In genomic region chr4:155974476-155974749, GRCh38 we compare ENCODE assay signal across 13 cellular contexts. TPM values are rescaled to one million over a fixed set of nuclear protein-coding genes. Genes with fewer than 3 reads are reported as not detected.
DNase-seq lines count a peak whose midpoint lies in the region; ATAC-seq and TF ChIP-seq lines count a peak whose summit lies in the region.
"Had no signal": no experiment of that assay in that cellular context is flagged by ENCODE, and none has a peak within 500 bp of the region (broad histone marks: within the 10 kb centered on the region; RNA-seq: fewer than 3 reads in every experiment).

No MANE protein-coding gene starts in this region.

- H2AFZ ChIP-seq in PC-9: no peak overlapping the region

- H3K4me2 ChIP-seq in PC-9: no peak overlapping the region

- H3K4me3 Mint-ChIP-seq in activated T-helper 1 cell treated with anti-CD3 and anti-CD28 coated beads, Interleukin-12 subunit alpha, Interleukin-12 subunit beta, Interleukin-2, Interleukin-4 antibody, amounts not matched to agents 30 ng/mL and 10 ng/mL and 1 ng/mL, durations not matched to agents 14 hours and 24 hours and 36 hours: no peak overlapping the region

- H3K9me3 Mint-ChIP-seq in activated T-helper 1 cell treated with anti-CD3 and anti-CD28 coated beads, Interleukin-12 subunit alpha, Interleukin-12 subunit beta, Interleukin-2, Interleukin-4 antibody, amounts not matched to agents 30 ng/mL and 10 ng/mL and 1 ng/mL, durations not matched to agents 14 hours and 24 hours and 36 hours: no peaks in the 10 kb centered on the region

- no peaks in the 10 kb centered on the region for H3K9me3 ChIP-seq in PC-9 (ENCODE audit: insufficient read depth, low read depth)
- H3K9me3 ChIP-seq: transverse colon had no signal

- no peaks in the 10 kb centered on the region for H3K36me3 Mint-ChIP-seq in activated T-helper 1 cell treated with anti-CD3 and anti-CD28 coated beads, Interleukin-12 subunit alpha, Interleukin-12 subunit beta, Interleukin-2, Interleukin-4 antibody, amounts not matched to agents 30 ng/mL and 10 ng/mL and 1 ng/mL, durations not matched to agents 14 hours and 24 hours and 36 hours (ENCODE audit: low read depth)

- no peaks in the 10 kb centered on the region for H3K79me2 ChIP-seq in PC-9 (ENCODE audit: low read depth)

- CTCF ChIA-PET in PC-9 (lab: Charles Lee): no interaction called here

- peak overlapping the region; percentile 18 for H3K27ac Mint-ChIP-seq in activated T-helper 1 cell treated with anti-CD3 and anti-CD28 coated beads, Interleukin-12 subunit alpha, Interleukin-12 subunit beta, Interleukin-2, Interleukin-4 antibody, amounts not matched to agents 30 ng/mL and 10 ng/mL and 1 ng/mL, durations not matched to agents 14 hours and 24 hours and 36 hours

- H3K27me3 Mint-ChIP-seq in activated T-helper 1 cell treated with anti-CD3 and anti-CD28 coated beads, Interleukin-12 subunit alpha, Interleukin-12 subunit beta, Interleukin-2, Interleukin-4 antibody, amounts not matched to agents 30 ng/mL and 10 ng/mL and 1 ng/mL, durations not matched to agents 14 hours and 24 hours and 36 hours (ENCODE audit: insufficient read depth): no peaks in the 10 kb centered on the region

- H4K20me1 ChIP-seq in PC-9 (ENCODE audit: insufficient read depth): no peaks in the 10 kb centered on the region

- H3K4me1 Mint-ChIP-seq in activated T-helper 1 cell treated with anti-CD3 and anti-CD28 coated beads, Interleukin-12 subunit alpha, Interleukin-12 subunit beta, Interleukin-2, Interleukin-4 antibody, amounts not matched to agents 30 ng/mL and 10 ng/mL and 1 ng/mL, durations not matched to agents 14 hours and 24 hours and 36 hours (ENCODE audit: low read depth): peaks cover 13% of the 10 kb centered on the region

- H3K27ac ChIP-seq in PC-9: no peak overlapping the region
- no peak overlapping the region for H3K27ac ChIP-seq in caudate nucleus (ENCODE audit: low read depth, low read length)
- H3K27ac ChIP-seq: C4-2B, dorsolateral prefrontal cortex, transverse colon had no signal

- H3K4me1 ChIP-seq in PC-9 (replicated peaks; ENCODE audit: insufficient read depth): no peaks in the 10 kb centered on the region

- no peaks in the 10 kb centered on the region for H3F3A ChIP-seq in PC-9 (ENCODE audit: insufficient read depth, low read depth)

- ATAC-seq in GM18508 (IDR thresholded peaks at IDR 0.05; ENCODE audit: insufficient read depth, unreplicated experiment): peak; percentile 98
- ATAC-seq in GM21390 (IDR thresholded peaks at IDR 0.05; ENCODE audit: unreplicated experiment): peak; percentile 92
- peak; percentile 96 for ATAC-seq in HG03066 (IDR thresholded peaks at IDR 0.05; ENCODE audit: low read depth, unreplicated experiment)

- intact Hi-C loops in activated T-helper 1 cell treated with anti-CD3 and anti-CD28 coated beads, Interleukin-12 subunit alpha, Interleukin-12 subunit beta, Interleukin-2, Interleukin-4 antibody, amounts not matched to agents 30 ng/mL and 10 ng/mL and 1 ng/mL, durations not matched to agents 14 hours and 24 hours and 36 hours (cut with micrococcal nuclease): no loop called here
- intact Hi-C loops in PC-9 (cut with micrococcal nuclease; ENCODE audit: unreplicated experiment): no loop called here

- no peak for TF ChIP-seq CTCF in PC-9 (conservative IDR thresholded peaks at IDR 0.05)

- no peaks in the 10 kb centered on the region for H3K27me3 ChIP-seq in PC-9 (ENCODE audit: insufficient read depth, low read depth)
- H3K27me3 ChIP-seq: dorsolateral prefrontal cortex, transverse colon had no signal

- H3K4me3 ChIP-seq in PC-9: no peak overlapping the region
- H3K4me3 ChIP-seq: dorsolateral prefrontal cortex, transverse colon had no signal

- POLR2A ChIA-PET in PC-9 (lab: Charles Lee; ENCODE audit: unreplicated experiment): no interaction called here

- no peaks in the 10 kb centered on the region for H3K9me2 ChIP-seq in PC-9 (ENCODE audit: insufficient read depth)

- peak; percentile 24 for DNase-seq in activated T-helper 1 cell treated with anti-CD3 and anti-CD28 coated beads, Interleukin-12 subunit alpha, Interleukin-12 subunit beta, Interleukin-2, Interleukin-4 antibody, amounts not matched to agents 30 ng/mL and 10 ng/mL and 1 ng/mL, durations not matched to agents 14 hours and 24 hours and 36 hours (ENCODE audit: low spot score)
- DNase-seq in PC-9 (no peak), cerebellar cortex (ENCODE audit: low spot score) (no peak), caudate nucleus (lab: John Stamatoyannopoulos, UW) (no peak), AML-193 (lab: John Stamatoyannopoulos, UW) (no peak)
- DNase-seq: activated effector memory CD4-positive, alpha-beta T cell treated with anti-CD3 and anti-CD28 coated beads, Interleukin-2, amount 50 U/mL, for 16 hours; dorsolateral prefrontal cortex; stimulated activated CD4-positive, alpha-beta T cell treated with anti-CD3 and anti-CD28 coated beads, Interleukin-4, amount 100 ng/mL, for 1 hour; transverse colon had no signal

- no TSS peak for BruUV-seq in PC-9 (replicated peaks; lab: Mats Ljungman, UMichigan)

- no peaks in the 10 kb centered on the region for H3K36me3 ChIP-seq in PC-9 (ENCODE audit: low read depth)
- H3K36me3 ChIP-seq: transverse colon had no signal

RNA-seq across cellular contexts. Expression of gene CTSO, which starts 20.7 kb away (rescaled TPM):
- 0.73 and 0.93 TPM in 2 replicates for total RNA-seq in activated T-helper 1 cell treated with anti-CD3 and anti-CD28 coated beads, Interleukin-12 subunit alpha, Interleukin-12 subunit beta, Interleukin-2, Interleukin-4 antibody, amounts not matched to agents 30 ng/mL and 10 ng/mL and 1 ng/mL, durations not matched to agents 14 hours and 24 hours and 36 hours
- 4.8 and 5.0 TPM in 2 replicates for total RNA-seq in PC-9 (2021)
